14 cellular contexts compared by ENCODE assay signal in the genomic region with DNA sequence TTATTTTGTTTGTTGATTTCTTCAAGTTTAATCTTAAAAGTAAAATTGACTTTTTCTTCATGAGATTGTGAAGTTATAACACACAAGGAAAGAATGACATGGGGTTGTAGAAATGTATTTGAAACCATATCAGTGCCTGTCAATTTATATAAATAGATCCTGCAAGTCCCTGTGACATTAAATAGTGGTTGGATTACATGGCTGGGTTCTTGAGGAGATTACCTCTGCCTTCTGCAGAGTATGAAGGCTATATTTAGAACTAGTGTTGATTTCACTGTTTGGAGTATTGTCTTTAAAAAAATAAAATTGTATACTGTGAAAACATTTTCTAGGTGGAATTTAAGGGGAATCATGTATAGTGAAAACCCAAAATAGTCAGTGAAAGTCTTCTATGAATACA.
A peak's percentile ranks its signal among the peaks of the same experiment; 100 is the strongest.
DNase-seq lines count a peak whose midpoint lies in the region; ATAC-seq and TF ChIP-seq lines count a peak whose summit lies in the region.
"Had no signal": no experiment of that assay in that cellular context is flagged by ENCODE, and none has a peak within 500 bp of the region (broad histone marks: within the 10 kb centered on the region; RNA-seq: fewer than 3 reads in every experiment).

No MANE protein-coding gene starts in this region.

- H3K4me1 ChIP-seq in left ventricle myocardium inferior (peaks cover 9% of the 10 kb centered on the region), SJCRH30 (peaks cover 34% of the 10 kb centered on the region), psoas muscle (peaks cover 6% of the 10 kb centered on the region), thoracic aorta (ENCODE audit: control insufficient read depth in 1 of 2, low read depth in 2 of 2) (peaks cover 5 to 33% of the 10 kb centered on the region in 2 donors)
- H3K4me1 ChIP-seq: BLaER1 treated with 17β-estradiol and CSF1 and Interleukin-3, amounts not matched to agents 10 nM and 100 nM had no signal

- H3K4me3 ChIP-seq in left ventricle myocardium inferior (no peak overlapping the region), SJCRH30 (no peak overlapping the region), psoas muscle (peak overlapping the region; percentile 41), thoracic aorta (peak overlapping the region; percentile 33)
- H3K4me3 ChIP-seq: BLaER1 treated with 17β-estradiol and CSF1 and Interleukin-3, amounts not matched to agents 10 nM and 100 nM; GM12878 had no signal

- no peaks in the 10 kb centered on the region for H3K36me3 ChIP-seq in left ventricle myocardium inferior
- no peaks in the 10 kb centered on the region for H3K36me3 ChIP-seq in SJCRH30
- no peaks in the 10 kb centered on the region for H3K36me3 ChIP-seq in psoas muscle (ENCODE audit: insufficient read depth in 1 of 2, low read depth in 1 of 2)
- H3K36me3 ChIP-seq in thoracic aorta = no peaks in the 10 kb centered on the region
- H3K36me3 ChIP-seq: BLaER1 treated with 17β-estradiol and CSF1 and Interleukin-3, amounts not matched to agents 10 nM and 100 nM had no signal

- intact Hi-C loops in left ventricle myocardium inferior (cut with micrococcal nuclease) = no loop called here
- intact Hi-C loops in cardiac septum (cut with DNase I) = no loop called here
- intact Hi-C loops in psoas muscle (cut with DNase I) = no loop called here

- no peak for TF ChIP-seq CTCF in left ventricle myocardium inferior (IDR thresholded peaks at IDR 0.05; ENCODE audit: borderline replicate concordance)
- no peak for TF ChIP-seq CTCF in psoas muscle (IDR thresholded peaks at IDR 0.05)
- TF ChIP-seq CTCF in thoracic aorta (IDR thresholded peaks at IDR 0.05) = no peak

- H3K9me3 ChIP-seq in left ventricle myocardium inferior (replicated peaks) (peaks cover 14% of the 10 kb centered on the region), SJCRH30 (replicated peaks) (no peaks in the 10 kb centered on the region), psoas muscle (no peaks in the 10 kb centered on the region), thoracic aorta (no peaks in the 10 kb centered on the region)
- H3K9me3 ChIP-seq: BLaER1 treated with 17β-estradiol and CSF1 and Interleukin-3, amounts not matched to agents 10 nM and 100 nM had no signal

- ATAC-seq in psoas muscle = peak; percentile 51 to 97 (median 93)
- ATAC-seq in thoracic aorta (ENCODE audit: insufficient number of reproducible peaks, low FRiP score, low read depth) = no peak
- ATAC-seq: CD8-positive, alpha-beta T cell; GM12878 had no signal

- DNase-seq in left ventricle myocardium inferior (no peak), cardiac septum (ENCODE audit: low spot score) (no peak), SJCRH30 (peak; percentile 13 to 69), psoas muscle (no peak), thoracic aorta (ENCODE audit: low spot score) (no peak), DMS53 treated with DMSO at 0.1 percent for 48 hours (lab: John Stamatoyannopoulos, UW; ENCODE audit: unreplicated experiment) (no peak)
- no peak for DNase-seq in effector CD4-positive, alpha-beta T cell
- DNase-seq: Calu3; CD8-positive, alpha-beta T cell; DND-41; EL; H9 had no signal

- H3K27me3 ChIP-seq in left ventricle myocardium inferior (ENCODE audit: low read depth) (no peaks in the 10 kb centered on the region), SJCRH30 (no peaks in the 10 kb centered on the region), psoas muscle (ENCODE audit: insufficient read depth in 3 of 3, low read length in 2 of 3) (no peaks in the 10 kb centered on the region), thoracic aorta (replicated peaks; ENCODE audit: insufficient read depth) (no peaks in the 10 kb centered on the region)
- H3K27me3 ChIP-seq: BLaER1 treated with 17β-estradiol and CSF1 and Interleukin-3, amounts not matched to agents 10 nM and 100 nM had no signal

- H3K27ac ChIP-seq in left ventricle myocardium inferior (replicated peaks) (peak overlapping the region; percentile 40), SJCRH30 (peak overlapping the region; percentile 95), psoas muscle (peak overlapping the region; percentile 84), thoracic aorta (no peak overlapping the region)
- H3K27ac ChIP-seq: BLaER1 treated with 17β-estradiol and CSF1 and Interleukin-3, amounts not matched to agents 10 nM and 100 nM had no signal

Comparison
In these comparisons a context has a peak if more than half of its experiments do, and no peak if none do; other contexts are left out.
1. DNase-seq: peak in SJCRH30 (2 of 2); none in left ventricle myocardium inferior (single experiment), cardiac septum (single experiment), psoas muscle (0 of 2), thoracic aorta (single experiment), DMS53 treated with DMSO at 0.1 percent for 48 hours (single experiment) and effector CD4-positive, alpha-beta T cell (single experiment).
2. H3K27ac ChIP-seq: peak in left ventricle myocardium inferior (single experiment), SJCRH30 (single experiment) and psoas muscle (single experiment); none in thoracic aorta (0 of 2).
3. H3K4me3 ChIP-seq: peak in psoas muscle (single experiment) and thoracic aorta (single experiment); none in left ventricle myocardium inferior (single experiment) and SJCRH30 (single experiment).